Comparison of ENCODE assay signal across 8 cellular contexts in the genomic region with DNA sequence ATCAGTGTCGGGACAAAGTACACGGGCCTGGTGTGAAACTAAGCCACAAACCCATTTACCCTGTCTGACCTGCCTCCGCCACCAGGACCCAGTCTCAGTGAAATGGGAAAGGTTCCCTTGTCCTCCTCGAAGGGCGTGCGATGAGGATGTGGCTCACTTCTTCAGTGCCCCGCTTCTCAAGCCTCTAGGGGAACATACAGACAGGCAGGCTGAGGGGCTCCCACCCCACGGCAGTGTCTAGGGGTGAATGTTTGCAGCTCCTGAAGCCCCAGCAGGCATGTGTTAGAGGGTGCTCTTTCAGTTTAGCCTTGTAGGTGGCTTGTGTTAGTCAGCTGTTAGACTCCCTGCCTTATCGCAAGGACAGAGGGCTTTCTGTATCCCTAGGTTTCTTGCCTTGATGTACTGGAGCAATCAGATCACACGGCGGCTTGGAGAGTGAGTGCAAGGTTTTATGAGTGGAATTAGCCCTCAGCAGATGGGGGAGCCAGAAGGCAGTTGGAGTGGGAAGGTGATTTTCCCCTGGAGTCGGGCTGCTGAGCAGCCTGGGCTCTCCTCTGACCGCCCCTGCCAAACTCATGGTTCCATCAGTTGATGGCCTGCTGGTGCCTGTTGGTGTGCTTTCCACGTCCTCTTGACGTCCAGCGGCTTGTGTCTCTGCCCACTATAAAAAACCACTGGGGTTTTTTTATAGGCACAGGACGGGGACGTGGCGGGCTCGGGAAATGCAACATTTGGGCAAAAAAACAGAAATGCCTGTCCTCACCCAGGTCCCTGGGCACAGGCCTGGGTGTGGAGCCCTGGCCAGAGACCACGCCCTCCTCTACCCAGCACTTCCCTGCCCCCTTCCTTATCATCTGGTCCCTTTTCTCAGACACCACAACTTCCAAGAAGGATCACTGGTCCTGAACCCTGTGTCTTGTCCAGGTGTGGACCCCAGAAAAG. TPM values are rescaled to one million over a fixed set of nuclear protein-coding genes. Genes with fewer than 3 reads are reported as not detected.
DNase-seq lines count a peak whose midpoint lies in the region; ATAC-seq, FAIRE-seq and TF ChIP-seq lines count a peak whose summit lies in the region.

No MANE protein-coding gene starts in this region.

- peak overlapping the region; percentile 87 for H3K27ac Mint-ChIP-seq in activated naive CD8-positive, alpha-beta T cell

- DNase-seq in GM19239 (ENCODE audit: insufficient read length, low spot score) (no peak), NCI-H82 (lab: John Stamatoyannopoulos, UW) (peak; percentile 85), keratinocyte (ENCODE audit: low read depth, low spot score) (no peak)

- H3K27me3 ChIP-seq in keratinocyte (ENCODE audit: control insufficient read depth, extremely low read depth, insufficient read depth, low read length): no peaks in the 10 kb centered on the region
- H3K27me3 ChIP-seq in stomach smooth muscle (ENCODE audit: control insufficient read depth in 1 of 2, insufficient read depth in 2 of 2, low read length in 2 of 2): no peaks in the 10 kb centered on the region

- H3K4me1 Mint-ChIP-seq in activated naive CD8-positive, alpha-beta T cell (ENCODE audit: low read depth): peaks cover 18% of the 10 kb centered on the region

- H3K27ac ChIP-seq in C4-2B (peak overlapping the region; percentile 90), keratinocyte (ENCODE audit: control insufficient read depth, insufficient read depth, low read length) (peak overlapping the region; percentile 71), stomach smooth muscle (ENCODE audit: low read length) (no peak overlapping the region)

- no peaks in the 10 kb centered on the region for H4K20me1 ChIP-seq in keratinocyte (ENCODE audit: control insufficient read depth, extremely low read depth, insufficient read depth, low read length)

- peak overlapping the region; percentile 84 to 95 (median 91) for H3K4me3 ChIP-seq in keratinocyte (ENCODE audit: control insufficient read depth in 2 of 3, extremely low read depth in 1 of 3, insufficient read depth in 2 of 3, low read depth in 1 of 3, low read length in 3 of 3)
- H3K4me3 ChIP-seq in stomach smooth muscle (ENCODE audit: low read length in 2 of 2): peak overlapping the region; percentile 83 to 84

- H3K9ac ChIP-seq in keratinocyte (ENCODE audit: control insufficient read depth, extremely low read depth, insufficient read depth, low read length): peak overlapping the region; percentile 82
- H3K9ac ChIP-seq in stomach smooth muscle (ENCODE audit: low read length in 2 of 2): peak overlapping the region; percentile 60 to 78

- H3K9me1 ChIP-seq in keratinocyte (ENCODE audit: control insufficient read depth, extremely low read depth, insufficient read depth, low read length): peaks cover 2% of the 10 kb centered on the region

- peaks cover 10 to 23% of the 10 kb centered on the region in 2 experiments for H3K36me3 ChIP-seq in keratinocyte (ENCODE audit: control insufficient read depth in 2 of 2, extremely low read depth in 1 of 2, insufficient read depth in 2 of 2, low read length in 2 of 2)
- peaks cover 7 to 16% of the 10 kb centered on the region in 2 donors for H3K36me3 ChIP-seq in stomach smooth muscle (ENCODE audit: control insufficient read depth in 2 of 2, insufficient read depth in 2 of 2, low read length in 2 of 2)

- H3K79me2 ChIP-seq in keratinocyte (ENCODE audit: control insufficient read depth, insufficient read depth, low read length): peaks cover 36% of the 10 kb centered on the region

- H3K4me1 ChIP-seq in keratinocyte (ENCODE audit: control insufficient read depth, extremely low read depth, insufficient read depth, low read length) (peaks cover 14% of the 10 kb centered on the region), stomach smooth muscle (ENCODE audit: control insufficient read depth, insufficient read depth, low read length) (peaks cover 18% of the 10 kb centered on the region)

- peak overlapping the region; percentile 92 for H3K4me3 Mint-ChIP-seq in activated naive CD8-positive, alpha-beta T cell

- FAIRE-seq in GM19239 (lab: Jason Lieb, UNC) (peak; percentile 75), keratinocyte (lab: Jason Lieb, UNC) (no peak)

- H2AFZ ChIP-seq in keratinocyte (ENCODE audit: control insufficient read depth, low read length): peak overlapping the region; percentile 74

- H3K4me2 ChIP-seq in keratinocyte (ENCODE audit: control insufficient read depth, extremely low read depth, insufficient read depth, low read depth, low read length): peak overlapping the region; percentile 99

- dilution Hi-C loops in keratinocyte (cut with MboI; ENCODE audit: extremely low pct_ligation_motif_present, low sequenced_read_pairs): no loop called here

- H3K27me3 Mint-ChIP-seq in activated naive CD8-positive, alpha-beta T cell: no peaks in the 10 kb centered on the region

- H3K9me3 Mint-ChIP-seq in activated naive CD8-positive, alpha-beta T cell (ENCODE audit: low read depth): no peaks in the 10 kb centered on the region

- no peaks in the 10 kb centered on the region for H3K36me3 Mint-ChIP-seq in activated naive CD8-positive, alpha-beta T cell

- ATAC-seq in GM18517 (IDR thresholded peaks at IDR 0.05; ENCODE audit: unreplicated experiment): no peak
- ATAC-seq in HG02973 (IDR thresholded peaks at IDR 0.05; ENCODE audit: unreplicated experiment): no peak

- H3K9me3 ChIP-seq in keratinocyte (ENCODE audit: control insufficient read depth, low read depth, low read length) (no peaks in the 10 kb centered on the region), stomach smooth muscle (ENCODE audit: control insufficient read depth in 2 of 2, low read length in 2 of 2) (no peaks in the 10 kb centered on the region)

- TF ChIP-seq CTCF in C4-2B (conservative IDR thresholded peaks at IDR 0.05) (no peak), keratinocyte (optimal IDR thresholded peaks at IDR 0.05 in 1 of 3, IDR thresholded peaks at IDR 0.05 in 1 of 3, conservative IDR thresholded peaks at IDR 0.05 in 1 of 3; ENCODE audit: extremely low read depth in 1 of 3, insufficient read depth in 2 of 3, low read length in 3 of 3) (no peak)

RNA-seq across cellular contexts. Expression of gene NUDT1, which starts 0.8 kb away (rescaled TPM):
- 15.8 to 31.1 TPM (median 21.9 TPM) in 3 replicates for polyA plus RNA-seq in keratinocyte
- 2.1 TPM for polyA plus RNA-seq in keratinocyte (2011; ENCODE audit: low read depth)
- 9.4 and 16.5 TPM in 2 replicates for polyA plus RNA-seq in keratinocyte (2011; cell fraction: cytosol; rRNA removed)
- 8.7 and 12.9 TPM in 2 replicates for polyA plus RNA-seq in keratinocyte (2011; cell fraction: nucleus; rRNA removed)
- 10.3 and 57.0 TPM in 2 replicates for polyA plus RNA-seq in keratinocyte (2012; ENCODE audit: low replicate concordance)
- 13.3 to 25.2 TPM (median 16.0 TPM) in 3 replicates for polyA minus RNA-seq in keratinocyte
- polyA minus RNA-seq in keratinocyte (2011; cell fraction: cytosol; rRNA and poly(A)+ RNA removed): 12.7 TPM
- 2.2 and 3.2 TPM in 2 replicates for polyA minus RNA-seq in keratinocyte (2011; cell fraction: nucleus; rRNA and poly(A)+ RNA removed)

RNA-seq across cellular contexts. Expression of gene MRM2, which starts 0.8 kb away (rescaled TPM):
- 15.5 to 28.2 TPM (median 21.5 TPM) in 3 replicates for polyA plus RNA-seq in keratinocyte
- polyA plus RNA-seq in keratinocyte (2011; ENCODE audit: low read depth): 13.7 TPM
- polyA plus RNA-seq in keratinocyte (2011; cell fraction: cytosol; rRNA removed): 19.2 and 19.8 TPM in 2 replicates
- 12.8 and 15.2 TPM in 2 replicates for polyA plus RNA-seq in keratinocyte (2011; cell fraction: nucleus; rRNA removed)
- 21.8 and 27.8 TPM in 2 replicates for polyA plus RNA-seq in keratinocyte (2012; ENCODE audit: low replicate concordance)
- polyA minus RNA-seq in keratinocyte: 9.7 to 17.3 TPM (median 13.3 TPM) in 3 replicates
- polyA minus RNA-seq in keratinocyte (2011; cell fraction: cytosol; rRNA and poly(A)+ RNA removed): 7.7 TPM
- 6.7 and 8.0 TPM in 2 replicates for polyA minus RNA-seq in keratinocyte (2011; cell fraction: nucleus; rRNA and poly(A)+ RNA removed)

RNA-seq across cellular contexts. Expression of gene MAD1L1, which starts 10.1 kb away (rescaled TPM):
- polyA plus RNA-seq in keratinocyte: 18.0 to 27.0 TPM (median 18.1 TPM) in 3 replicates
- polyA plus RNA-seq in keratinocyte (2011; ENCODE audit: low read depth): 17.7 TPM
- polyA plus RNA-seq in keratinocyte (2011; cell fraction: cytosol; rRNA removed): 12.2 and 28.2 TPM in 2 replicates
- polyA plus RNA-seq in keratinocyte (2011; cell fraction: nucleus; rRNA removed): 16.0 and 26.1 TPM in 2 replicates
- polyA plus RNA-seq in keratinocyte (2012; ENCODE audit: low replicate concordance): 15.6 and 31.8 TPM in 2 replicates
- 20.4 to 53.4 TPM (median 24.8 TPM) in 3 replicates for polyA minus RNA-seq in keratinocyte
- 74.2 TPM for polyA minus RNA-seq in keratinocyte (2011; cell fraction: cytosol; rRNA and poly(A)+ RNA removed)
- polyA minus RNA-seq in keratinocyte (2011; cell fraction: nucleus; rRNA and poly(A)+ RNA removed): 18.6 and 25.3 TPM in 2 replicates
